Comparison of ENCODE assay signal across 9 cellular contexts in the genomic region with DNA sequence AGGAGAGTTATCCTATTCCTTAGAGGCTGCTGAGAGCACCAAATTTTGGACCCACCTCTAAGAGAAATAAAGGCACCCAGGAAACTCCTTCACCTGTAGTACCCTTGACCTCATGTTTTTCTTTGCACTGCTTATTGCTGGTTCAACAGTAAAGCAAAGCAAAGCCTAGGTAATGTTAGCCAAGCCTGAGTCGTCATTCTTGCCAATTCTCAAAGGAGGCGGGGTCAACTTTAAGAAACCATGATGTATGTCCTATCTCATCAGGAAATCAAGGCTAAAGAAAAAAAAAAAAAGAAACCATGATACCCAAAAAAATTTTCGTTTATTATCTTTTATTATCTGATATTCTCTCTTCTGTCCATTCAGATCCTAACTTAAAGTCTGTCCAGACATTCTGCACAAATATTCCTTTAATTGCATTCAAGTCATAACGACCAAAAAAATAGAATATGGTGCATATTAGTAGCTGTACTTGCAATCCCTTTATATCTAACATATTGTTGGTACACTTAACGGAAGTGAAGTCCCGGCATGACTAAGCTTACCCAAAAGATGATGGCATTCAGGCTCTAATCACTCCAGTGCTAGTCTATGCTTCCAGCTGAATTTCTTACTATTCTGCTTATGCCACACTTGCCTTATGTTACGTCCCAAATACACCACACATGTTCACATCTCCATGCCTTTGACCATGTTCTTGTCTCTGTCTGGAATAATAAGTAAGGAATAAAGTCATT. TPM values are rescaled to one million over a fixed set of nuclear protein-coding genes. Genes with fewer than 3 reads are reported as not detected.
DNase-seq lines count a peak whose midpoint lies in the region; ATAC-seq, FAIRE-seq and TF ChIP-seq lines count a peak whose summit lies in the region.
"Had no signal": no experiment of that assay in that cellular context is flagged by ENCODE, and none has a peak within 500 bp of the region (broad histone marks: within the 10 kb centered on the region; RNA-seq: fewer than 3 reads in every experiment).

No MANE protein-coding gene starts in this region.

- TF ChIP-seq POLR2A in GM12892 (IDR thresholded peaks at IDR 0.05; ENCODE audit: low read depth, low read length) = no peak

- peaks cover 37% of the 10 kb centered on the region for H3K79me2 ChIP-seq in DND-41 (ENCODE audit: insufficient read depth, low read length)
- H3K79me2 ChIP-seq in OCI-LY1 (ENCODE audit: insufficient read depth, low read length) = peaks cover 27% of the 10 kb centered on the region
- H3K79me2 ChIP-seq in osteoblast (ENCODE audit: insufficient read depth, low read length) = peaks cover 49% of the 10 kb centered on the region

- no peaks in the 10 kb centered on the region for H3F3A ChIP-seq in OCI-LY1 (ENCODE audit: insufficient read depth, low read length)

- peaks cover 26% of the 10 kb centered on the region for H3K4me1 ChIP-seq in DND-41 (ENCODE audit: insufficient read depth, low read length)
- H3K4me1 ChIP-seq in OCI-LY1 (ENCODE audit: insufficient read depth, low read length, severe bottlenecking) = peaks cover 29% of the 10 kb centered on the region
- peaks cover 16% of the 10 kb centered on the region for H3K4me1 ChIP-seq in osteoblast (ENCODE audit: insufficient read depth, low read length)

- no peak for FAIRE-seq in GM12892 (lab: Jason Lieb, UNC)

- TF ChIP-seq CTCF in DND-41 (IDR thresholded peaks at IDR 0.05; ENCODE audit: borderline replicate concordance, extremely low read depth, low read length, poor library complexity, severe bottlenecking) = no peak
- TF ChIP-seq CTCF in OCI-LY1 (IDR thresholded peaks at IDR 0.05; ENCODE audit: low read length) = no peak
- TF ChIP-seq CTCF in dorsolateral prefrontal cortex (IDR thresholded peaks at IDR 0.05 in 54 of 56, conservative IDR thresholded peaks at IDR 0.05 in 2 of 56; ENCODE audit: low read depth in 1 of 56, partially characterized antibody in 56 of 56) = no peak
- TF ChIP-seq CTCF in osteoblast (IDR thresholded peaks at IDR 0.05; ENCODE audit: extremely low read depth, low read depth, low read length) = no peak

- peaks cover 6% of the 10 kb centered on the region for H3K36me3 ChIP-seq in DND-41 (ENCODE audit: insufficient read depth, low read length)
- peaks cover 13% of the 10 kb centered on the region; the same call in 1 of the 2 replicates for H3K36me3 ChIP-seq in OCI-LY1 (ENCODE audit: insufficient read depth, low read length)
- H3K36me3 ChIP-seq in osteoblast (ENCODE audit: insufficient read depth, low read length) = no peaks in the 10 kb centered on the region

- intact Hi-C loops in dorsolateral prefrontal cortex (cut with DNase I) = loop anchor here (2.0 to 5.0 kb wide), 2 partner anchors 65 to 163 kb away; no protein-coding TSS in a partner anchor

- H4K20me1 ChIP-seq in DND-41 (ENCODE audit: insufficient read depth, low read length) (no peaks in the 10 kb centered on the region; the same call in 1 of the 2 replicates), OCI-LY1 (ENCODE audit: insufficient read depth, low read length) (no peaks in the 10 kb centered on the region), osteoblast (ENCODE audit: insufficient read depth, low read length) (no peaks in the 10 kb centered on the region)

- H3K9ac ChIP-seq in DND-41 (ENCODE audit: low read depth, low read length) = no peak overlapping the region
- H3K9ac ChIP-seq in OCI-LY1 (ENCODE audit: low read length) = peak overlapping the region; percentile 87; the same call in 1 of the 2 replicates

- no peaks in the 10 kb centered on the region for H3K9me3 ChIP-seq in DND-41 (ENCODE audit: insufficient read depth, low read length, severe bottlenecking)
- peaks cover 3% of the 10 kb centered on the region; the same call in 1 of the 2 replicates for H3K9me3 ChIP-seq in OCI-LY1 (ENCODE audit: low read length)
- H3K9me3 ChIP-seq in osteoblast (ENCODE audit: low read depth, low read length) = no peaks in the 10 kb centered on the region
- H3K9me3 ChIP-seq: MG63 had no signal

- no peak overlapping the region for H2AFZ ChIP-seq in DND-41 (ENCODE audit: low read depth, low read length)
- H2AFZ ChIP-seq in OCI-LY1 (ENCODE audit: low read length) = no peak overlapping the region
- no peak overlapping the region for H2AFZ ChIP-seq in osteoblast (ENCODE audit: low read length)

- no peaks in the 10 kb centered on the region for H3K9me2 ChIP-seq in OCI-LY1 (ENCODE audit: low read depth, low read length)

- ATAC-seq in DND-41 (ENCODE audit: insufficient read depth, low read depth) (no peak), left lobe of liver (no peak), HG02642 (IDR thresholded peaks at IDR 0.05; ENCODE audit: poor library complexity, unreplicated experiment) (no peak)

- H3K4me3 ChIP-seq in DND-41 (ENCODE audit: low read depth in 1 of 2, low read length in 2 of 2) = peak overlapping the region in 1 of 2 experiments; percentile 86; a peak in 2 of 4 replicates
- peak overlapping the region; percentile 95 for H3K4me3 ChIP-seq in OCI-LY1 (ENCODE audit: low read depth, low read length, poor library complexity, severe bottlenecking)
- H3K4me3 ChIP-seq in dorsolateral prefrontal cortex = peak overlapping the region in 57 of 59 donors; percentile 3 to 100 (median 98)
- no peak overlapping the region for H3K4me3 ChIP-seq in osteoblast (ENCODE audit: insufficient read depth, low read length)

- H3K4me2 ChIP-seq in DND-41 (ENCODE audit: insufficient read depth, low read length) (peak overlapping the region; percentile 90), OCI-LY1 (ENCODE audit: low read length) (peak overlapping the region; percentile 94), osteoblast (ENCODE audit: insufficient read depth, low read length) (peak overlapping the region; percentile 95)

- H3K27me3 ChIP-seq in DND-41 (ENCODE audit: insufficient read depth, low read length, poor library complexity) = no peaks in the 10 kb centered on the region
- no peaks in the 10 kb centered on the region for H3K27me3 ChIP-seq in OCI-LY1 (ENCODE audit: insufficient read depth, low read length)
- no peaks in the 10 kb centered on the region for H3K27me3 ChIP-seq in dorsolateral prefrontal cortex
- H3K27me3 ChIP-seq in osteoblast (ENCODE audit: insufficient read depth, low read length) = no peaks in the 10 kb centered on the region
- H3K27me3 ChIP-seq: MG63 had no signal

- DNase-seq in DND-41 = no peak
- DNase-seq in dorsolateral prefrontal cortex = no peak
- DNase-seq in osteoblast (ENCODE audit: insufficient read length, low spot score, missing footprints) = no peak
- no peak for DNase-seq in left lobe of liver (ENCODE audit: low spot score)
- DNase-seq in GM12892 (ENCODE audit: insufficient read length) = no peak
- DNase-seq in NCI-H1105 treated with DMSO at 0.1 percent for 48 hours (lab: John Stamatoyannopoulos, UW) = no peak
- DNase-seq: MG63 had no signal

- H3K27ac ChIP-seq in DND-41 (ENCODE audit: low read length) (no peak overlapping the region), OCI-LY1 (ENCODE audit: low read depth, low read length, poor library complexity, severe bottlenecking) (no peak overlapping the region), dorsolateral prefrontal cortex (peak overlapping the region in 8 of 59 donors; percentile 75 to 96 (median 92)), osteoblast (ENCODE audit: low read depth, low read length) (no peak overlapping the region)

RNA-seq across cellular contexts. Expression of a gene that starts 1.8 kb away (rescaled TPM):
- 10 to 100 TPM; 21.9 to 46.8 (median 35.4) TPM for total RNA-seq in dorsolateral prefrontal cortex
- total RNA-seq in osteoblast = 17.0 and 17.7 TPM in 2 replicates
- total RNA-seq in left lobe of liver = 14.6 TPM
- polyA plus RNA-seq in GM12892 (2012; ENCODE audit: missing spikeins) = 4.6 TPM
